ENCODE assay signal across 12 cellular contexts in genomic region chr5:122237906-122238305, GRCh38.
"Had no signal": no experiment of that assay in that cellular context is flagged by ENCODE, and none has a peak within 500 bp of the region (broad histone marks: within the 10 kb centered on the region; RNA-seq: fewer than 3 reads in every experiment).

No MANE protein-coding gene starts in this region.

- DNase-seq: activated CD4-positive, alpha-beta T cell treated with anti-CD3 and anti-CD28 coated beads, Interleukin-2, amount 10 ng/mL, durations not matched to agents 7 days and 5 days; activated CD8-positive, alpha-beta T cell treated with anti-CD3 and anti-CD28 coated beads, Interleukin-2, amount 10 ng/mL, durations not matched to agents 7 days and 5 days; activated naive CD4-positive, alpha-beta T cell treated with anti-CD3 and anti-CD28 coated beads, Interleukin-2, amount 10 ng/mL, durations not matched to agents 7 days and 5 days; activated naive CD8-positive, alpha-beta T cell treated with anti-CD3 and anti-CD28 coated beads, Interleukin-2, amount 50 U/mL, for 24 hours; activated T-cell treated with anti-CD3 and anti-CD28 coated beads, Interleukin-2, amount 50 U/mL, for 24 hours; anterior cingulate cortex; cortex of kidney; heart left ventricle; left lung; right cardiac atrium had no signal

- ATAC-seq: activated CD4-positive, CD25-positive, alpha-beta regulatory T cell treated with anti-CD3 and anti-CD28 coated beads, Interleukin-2, amount 50 U/mL, for 24 hours; activated CD8-positive, alpha-beta T cell treated with anti-CD3 and anti-CD28 coated beads, Interleukin-2, amount 10 ng/mL, durations not matched to agents 7 days and 5 days; activated naive CD8-positive, alpha-beta T cell treated with anti-CD3 and anti-CD28 coated beads, Interleukin-2, amount 50 U/mL, for 24 hours; gastroesophageal sphincter; heart left ventricle; left lung; right cardiac atrium had no signal
